14 cellular contexts compared by ENCODE assay signal in genomic region chr2:162888641-162889040, GRCh38. TPM values are rescaled to one million over a fixed set of nuclear protein-coding genes. Genes with fewer than 3 reads are reported as not detected.
DNase-seq lines count a peak whose midpoint lies in the region; ATAC-seq lines count a peak whose summit lies in the region.
"Had no signal": no experiment of that assay in that cellular context is flagged by ENCODE, and none has a peak within 500 bp of the region (broad histone marks: within the 10 kb centered on the region; RNA-seq: fewer than 3 reads in every experiment).

No MANE protein-coding gene starts in this region.

- no peak for ATAC-seq in GM21529 (IDR thresholded peaks at IDR 0.05; ENCODE audit: unreplicated experiment)
- ATAC-seq: CD8-positive, alpha-beta T cell; mucosa of descending colon; T-cell had no signal

- peak; percentile 24 for DNase-seq in NCI-H1092 treated with DMSO at 0.1 percent for 48 hours (lab: John Stamatoyannopoulos, UW)
- no peak for DNase-seq in NCI-H1092 (lab: John Stamatoyannopoulos, UW)
- DNase-seq in LHCN-M2 (ENCODE audit: low read depth), result peak; percentile 3
- peak; percentile 5 for DNase-seq in NOMO-1 treated with dmso at 0.1 percent for 144 hours (lab: John Stamatoyannopoulos, UW; ENCODE audit: unreplicated experiment)
- peak; percentile 2 for DNase-seq in left kidney (ENCODE audit: low read depth, low spot score)
- no peak for DNase-seq in stimulated activated CD4-positive, alpha-beta T cell treated with anti-CD3 and anti-CD28 coated beads, Interleukin-2, amount 100 ng/mL, for 24 hours
- no peak for DNase-seq in stimulated activated CD4-positive, alpha-beta T cell treated with anti-CD3 and anti-CD28 coated beads, Interleukin-2, amount 100 ng/mL, for 48 hours
- DNase-seq: activated CD4-positive, alpha-beta T cell treated with anti-CD3 and anti-CD28 coated beads for 48 hours; CD8-positive, alpha-beta T cell; mucosa of descending colon; NCI-H1694; T-cell; testis had no signal

RNA-seq across cellular contexts. Expression of gene KCNH7, which starts 50.1 kb away (rescaled TPM):
- not detected in 2 replicates for total RNA-seq in LHCN-M2 (2014; rRNA removed)
- not detected for polyA plus RNA-seq in LHCN-M2 (2012)
- total RNA-seq: CD8-positive, alpha-beta T cell; T-cell had no signal

Comparison
In these comparisons a context has a peak if more than half of its experiments do, and no peak if none do; other contexts are left out.
1. DNase-seq: peak in NCI-H1092 treated with DMSO at 0.1 percent for 48 hours (single experiment), LHCN-M2 (single experiment), NOMO-1 treated with dmso at 0.1 percent for 144 hours (single experiment) and left kidney (single experiment); none in NCI-H1092 (single experiment), stimulated activated CD4-positive, alpha-beta T cell treated with anti-CD3 and anti-CD28 coated beads, Interleukin-2, amount 100 ng/mL, for 24 hours (0 of 2) and stimulated activated CD4-positive, alpha-beta T cell treated with anti-CD3 and anti-CD28 coated beads, Interleukin-2, amount 100 ng/mL, for 48 hours (0 of 2).